13 cellular contexts compared by ENCODE assay signal in genomic region chr5:125829349-125829748, GRCh38.
DNase-seq lines count a peak whose midpoint lies in the region; ATAC-seq lines count a peak whose summit lies in the region.
"Had no signal": no experiment of that assay in that cellular context is flagged by ENCODE, and none has a peak within 500 bp of the region (broad histone marks: within the 10 kb centered on the region; RNA-seq: fewer than 3 reads in every experiment).

No MANE protein-coding gene starts in this region.

- H3K4me3 Mint-ChIP-seq in memory B cell = no peak overlapping the region
- H3K4me3 Mint-ChIP-seq: T-helper 17 cell had no signal

- peak; percentile 16 to 30 for DNase-seq in memory B cell (ENCODE audit: low spot score in 2 of 2)
- no peak for DNase-seq in stimulated activated naive CD4-positive, alpha-beta T cell treated with Interleukin-2 at 50 U/mL for 16 hours (lab: John Stamatoyannopoulos, UW)
- DNase-seq in activated CD4-positive, alpha-beta T cell treated with anti-CD3 and anti-CD28 coated beads, Interleukin-2, amount 50 U/mL, for 48 hours = no peak
- no peak for DNase-seq in effector CD4-positive, alpha-beta T cell
- DNase-seq: activated CD8-positive, alpha-beta memory T cell treated with anti-CD3 and anti-CD28 coated beads, Interleukin-2, amount 50 U/mL, for 48 hours; Calu3; lower lobe of right lung; NCI-H146; psoas muscle; T-helper 17 cell had no signal

- H3K9me3 Mint-ChIP-seq in memory B cell = peaks cover 4% of the 10 kb centered on the region

- H3K27me3 Mint-ChIP-seq in memory B cell = peaks cover 1% of the 10 kb centered on the region
- H3K27me3 Mint-ChIP-seq: T-helper 17 cell had no signal

- ATAC-seq in GM18873 (IDR thresholded peaks at IDR 0.05; ENCODE audit: low FRiP score, unreplicated experiment) (peak; percentile 83), GM21717 (IDR thresholded peaks at IDR 0.05; ENCODE audit: unreplicated experiment) (peak; percentile 98), HG03280 (IDR thresholded peaks at IDR 0.05; ENCODE audit: unreplicated experiment) (peak; percentile 85), memory B cell (ENCODE audit: low read depth) (peak; percentile 99)
- ATAC-seq: lower lobe of right lung, psoas muscle, T-helper 17 cell had no signal

- H3K4me1 Mint-ChIP-seq in memory B cell = peaks cover 3% of the 10 kb centered on the region
- H3K4me1 Mint-ChIP-seq: T-helper 17 cell had no signal

- H3K36me3 Mint-ChIP-seq in memory B cell = no peaks in the 10 kb centered on the region

- H3K27ac Mint-ChIP-seq in memory B cell = no peak overlapping the region
- H3K27ac Mint-ChIP-seq: T-helper 17 cell had no signal

Comparison
In these comparisons a context has a peak if more than half of its experiments do, and no peak if none do; other contexts are left out.
1. DNase-seq: peak in memory B cell (2 of 2); none in stimulated activated naive CD4-positive, alpha-beta T cell treated with Interleukin-2 at 50 U/mL for 16 hours (single experiment), activated CD4-positive, alpha-beta T cell treated with anti-CD3 and anti-CD28 coated beads, Interleukin-2, amount 50 U/mL, for 48 hours (0 of 2) and effector CD4-positive, alpha-beta T cell (single experiment).
2. Peak in every context shown above with its lines, with median percentiles within 50 percentile points of each other: ATAC-seq.